11 cellular contexts compared by ENCODE assay signal in genomic region chr2:181313845-181314244, GRCh38.
DNase-seq lines count a peak whose midpoint lies in the region; ATAC-seq and TF ChIP-seq lines count a peak whose summit lies in the region.
"Had no signal": no experiment of that assay in that cellular context is flagged by ENCODE, and none has a peak within 500 bp of the region (broad histone marks: within the 10 kb centered on the region; RNA-seq: fewer than 3 reads in every experiment).

No MANE protein-coding gene starts in this region.

- POLR2A ChIA-PET in activated CD8-positive, alpha-beta T cell treated with anti-CD3 and anti-CD28 coated beads for 36 hours (lab: Charles Lee) = interaction anchor here (0.6 to 0.7 kb wide), 2 partner anchors 37 to 143 kb away, joined by 3 read pairs; partner anchors contain the start of gene ITGA4

- peak overlapping the region; percentile 70 for H3K4me3 Mint-ChIP-seq in activated naive CD4-positive, alpha-beta T cell treated with anti-CD3 and anti-CD28 coated beads for 36 hours
- peak overlapping the region; percentile 83 for H3K4me3 Mint-ChIP-seq in activated CD8-positive, alpha-beta T cell treated with anti-CD3 and anti-CD28 coated beads for 36 hours
- H3K4me3 Mint-ChIP-seq in stimulated activated naive CD8-positive, alpha-beta T cell treated with anti-CD3 and anti-CD28 coated beads, Interleukin-15, amount 100 ng/mL, for 72 hours = peak overlapping the region; percentile 24 to 91
- no peak overlapping the region for H3K4me3 Mint-ChIP-seq in osteocyte (ENCODE audit: unreplicated experiment)
- H3K4me3 Mint-ChIP-seq: brain had no signal

- H3K27me3 Mint-ChIP-seq in activated naive CD4-positive, alpha-beta T cell treated with anti-CD3 and anti-CD28 coated beads for 36 hours (ENCODE audit: low read depth) = no peaks in the 10 kb centered on the region
- H3K27me3 Mint-ChIP-seq in activated CD8-positive, alpha-beta T cell treated with anti-CD3 and anti-CD28 coated beads for 36 hours = no peaks in the 10 kb centered on the region
- no peaks in the 10 kb centered on the region for H3K27me3 Mint-ChIP-seq in stimulated activated naive CD8-positive, alpha-beta T cell treated with anti-CD3 and anti-CD28 coated beads, Interleukin-15, amount 100 ng/mL, for 72 hours
- H3K27me3 Mint-ChIP-seq in osteocyte (ENCODE audit: unreplicated experiment) = peaks cover 2% of the 10 kb centered on the region

- intact Hi-C loops in activated naive CD4-positive, alpha-beta T cell treated with anti-CD3 and anti-CD28 coated beads for 36 hours (cut with micrococcal nuclease) = loop anchor here (1.0 kb wide), 1 partner anchor 9 kb away; no protein-coding TSS in a partner anchor
- intact Hi-C loops in activated CD8-positive, alpha-beta T cell treated with anti-CD3 and anti-CD28 coated beads for 36 hours (cut with micrococcal nuclease) = loop anchor here (2.0 to 5.0 kb wide), 2 partner anchors 143 to 187 kb away; partner anchors contain the start of gene ITGA4

- CTCF ChIA-PET in activated naive CD4-positive, alpha-beta T cell treated with anti-CD3 and anti-CD28 coated beads for 36 hours (lab: Charles Lee) = interaction anchor here (1.0 to 3.5 kb wide), 3 partner anchors 143 to 189 kb away, joined by 3 to 14 read pairs (median 5); no protein-coding TSS in a partner anchor
- CTCF ChIA-PET in activated CD8-positive, alpha-beta T cell treated with anti-CD3 and anti-CD28 coated beads for 36 hours (lab: Charles Lee) = interaction anchor here (0.7 to 4.0 kb wide), 3 partner anchors 9 to 144 kb away, joined by 3 to 19 read pairs (median 4); partner anchors contain the start of gene ITGA4

- no peak for TF ChIP-seq CTCF in activated CD8-positive, alpha-beta T cell treated with anti-CD3 and anti-CD28 coated beads for 36 hours (IDR thresholded peaks at IDR 0.05)
- TF ChIP-seq CTCF in osteocyte (IDR thresholded peaks at IDR 0.05) = no peak

- DNase-seq in activated naive CD4-positive, alpha-beta T cell treated with anti-CD3 and anti-CD28 coated beads for 36 hours = no peak
- DNase-seq in activated naive CD4-positive, alpha-beta T cell treated with Interleukin-2 at 50 U/mL for 16 hours = no peak
- DNase-seq in activated CD8-positive, alpha-beta T cell treated with anti-CD3 and anti-CD28 coated beads for 36 hours = no peak
- DNase-seq in stimulated activated naive CD8-positive, alpha-beta T cell treated with anti-CD3 and anti-CD28 coated beads, Interleukin-15, amount 100 ng/mL, for 72 hours = no peak
- DNase-seq in pons (ENCODE audit: low spot score) (no peak), osteocyte (ENCODE audit: extremely low spot score, unreplicated experiment) (no peak)
- DNase-seq: dorsolateral prefrontal cortex had no signal

- no peaks in the 10 kb centered on the region for H3K9me3 Mint-ChIP-seq in activated naive CD4-positive, alpha-beta T cell treated with anti-CD3 and anti-CD28 coated beads for 36 hours
- no peaks in the 10 kb centered on the region for H3K9me3 Mint-ChIP-seq in activated CD8-positive, alpha-beta T cell treated with anti-CD3 and anti-CD28 coated beads for 36 hours
- H3K9me3 Mint-ChIP-seq in stimulated activated naive CD8-positive, alpha-beta T cell treated with anti-CD3 and anti-CD28 coated beads, Interleukin-15, amount 100 ng/mL, for 72 hours = no peaks in the 10 kb centered on the region
- H3K9me3 Mint-ChIP-seq in osteocyte (ENCODE audit: unreplicated experiment) = no peaks in the 10 kb centered on the region
- H3K9me3 Mint-ChIP-seq: brain had no signal

- peak; percentile 22 for ATAC-seq in HG03060 (IDR thresholded peaks at IDR 0.05; ENCODE audit: low read depth, unreplicated experiment)
- ATAC-seq in activated CD8-positive, alpha-beta T cell treated with anti-CD3 and anti-CD28 coated beads for 36 hours = no peak
- no peak for ATAC-seq in stimulated activated naive CD8-positive, alpha-beta T cell treated with anti-CD3 and anti-CD28 coated beads, Interleukin-15, amount 100 ng/mL, for 72 hours
- no peak for ATAC-seq in activated CD4-positive, CD25-positive, alpha-beta regulatory T cell treated with anti-CD3 and anti-CD28 coated beads, Interleukin-2, amount 50 U/mL, for 24 hours
- ATAC-seq: left lobe of liver had no signal

- peaks cover 49% of the 10 kb centered on the region for H3K4me1 Mint-ChIP-seq in activated naive CD4-positive, alpha-beta T cell treated with anti-CD3 and anti-CD28 coated beads for 36 hours (ENCODE audit: low read depth)
- peaks cover 48% of the 10 kb centered on the region for H3K4me1 Mint-ChIP-seq in activated CD8-positive, alpha-beta T cell treated with anti-CD3 and anti-CD28 coated beads for 36 hours (ENCODE audit: low read depth)
- peaks cover 58% of the 10 kb centered on the region for H3K4me1 Mint-ChIP-seq in stimulated activated naive CD8-positive, alpha-beta T cell treated with anti-CD3 and anti-CD28 coated beads, Interleukin-15, amount 100 ng/mL, for 72 hours
- H3K4me1 Mint-ChIP-seq in osteocyte (ENCODE audit: unreplicated experiment) = peaks cover 8% of the 10 kb centered on the region

- no peaks in the 10 kb centered on the region for H3K36me3 Mint-ChIP-seq in activated naive CD4-positive, alpha-beta T cell treated with anti-CD3 and anti-CD28 coated beads for 36 hours (ENCODE audit: low read depth)
- peaks cover 5% of the 10 kb centered on the region for H3K36me3 Mint-ChIP-seq in activated CD8-positive, alpha-beta T cell treated with anti-CD3 and anti-CD28 coated beads for 36 hours (ENCODE audit: low read depth)
- H3K36me3 Mint-ChIP-seq in osteocyte (ENCODE audit: unreplicated experiment) = no peaks in the 10 kb centered on the region
- H3K36me3 Mint-ChIP-seq: brain had no signal

- peak overlapping the region; percentile 89 for H3K27ac Mint-ChIP-seq in activated naive CD4-positive, alpha-beta T cell treated with anti-CD3 and anti-CD28 coated beads for 36 hours
- peak overlapping the region; percentile 100 for H3K27ac Mint-ChIP-seq in activated CD8-positive, alpha-beta T cell treated with anti-CD3 and anti-CD28 coated beads for 36 hours
- peak overlapping the region in 1 of 2 donors; percentile 73 for H3K27ac Mint-ChIP-seq in stimulated activated naive CD8-positive, alpha-beta T cell treated with anti-CD3 and anti-CD28 coated beads, Interleukin-15, amount 100 ng/mL, for 72 hours
- no peak overlapping the region for H3K27ac Mint-ChIP-seq in osteocyte (ENCODE audit: unreplicated experiment)
- H3K27ac Mint-ChIP-seq: brain had no signal
